ENCODE assay signal across 14 cellular contexts in the genomic region with DNA sequence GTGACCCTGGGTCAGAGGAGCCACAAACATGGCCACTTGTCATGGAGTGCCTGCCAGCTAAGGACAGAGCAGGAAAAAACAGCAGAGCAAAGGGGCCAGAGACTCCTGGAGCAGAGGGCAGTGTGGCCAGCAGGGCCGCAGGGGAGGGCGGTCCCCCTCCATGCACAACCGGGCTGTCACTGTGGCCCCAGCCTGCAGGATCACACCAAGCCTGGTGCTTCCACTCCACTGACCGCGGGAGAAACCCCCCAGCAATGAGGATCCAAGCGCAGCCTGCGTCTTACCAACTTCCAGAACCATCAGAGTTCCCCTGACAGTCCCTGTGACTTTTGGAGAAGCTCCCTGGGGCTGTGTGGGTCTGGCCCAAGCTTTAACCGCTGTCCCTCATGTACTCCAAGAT.
DNase-seq lines count a peak whose midpoint lies in the region; ATAC-seq, FAIRE-seq and TF ChIP-seq lines count a peak whose summit lies in the region.
"Had no signal": no experiment of that assay in that cellular context is flagged by ENCODE, and none has a peak within 500 bp of the region (broad histone marks: within the 10 kb centered on the region; RNA-seq: fewer than 3 reads in every experiment).

No MANE protein-coding gene starts in this region.

- no peak for ATAC-seq in activated naive CD8-positive, alpha-beta T cell treated with anti-CD3 and anti-CD28 coated beads, Interleukin-2, amount 10 ng/mL, durations not matched to agents 7 days and 5 days (ENCODE audit: low read depth)
- no peak for ATAC-seq in DND-41 (ENCODE audit: insufficient read depth, low read depth)
- no peak for ATAC-seq in lower lobe of right lung
- no peak for ATAC-seq in HG02759 (IDR thresholded peaks at IDR 0.05; ENCODE audit: unreplicated experiment)

- no peak for FAIRE-seq in D721Med (lab: Jason Lieb, UNC)

- H3K4me1 Mint-ChIP-seq in activated naive CD8-positive, alpha-beta T cell treated with anti-CD3 and anti-CD28 coated beads, Interleukin-2, amount 10 ng/mL, durations not matched to agents 7 days and 5 days, result peaks cover 30% of the 10 kb centered on the region
- H3K4me1 Mint-ChIP-seq in activated naive CD8-positive, alpha-beta T cell treated with anti-CD3 and anti-CD28 coated beads for 36 hours, result peaks cover 32% of the 10 kb centered on the region
- peaks cover 30% of the 10 kb centered on the region for H3K4me1 Mint-ChIP-seq in activated naive CD4-positive, alpha-beta T cell treated with anti-CD3 and anti-CD28 coated beads for 36 hours (ENCODE audit: low read depth)

- H3K4me3 ChIP-seq in DND-41 (ENCODE audit: low read depth in 1 of 2, low read length in 2 of 2) (no peak overlapping the region), lower lobe of right lung (no peak overlapping the region)

- no peak for TF ChIP-seq CTCF in DND-41 (IDR thresholded peaks at IDR 0.05; ENCODE audit: borderline replicate concordance, extremely low read depth, low read length, poor library complexity, severe bottlenecking)
- TF ChIP-seq CTCF in lower lobe of right lung (IDR thresholded peaks at IDR 0.05), result no peak
- no peak for TF ChIP-seq CTCF in D721Med (IDR thresholded peaks at IDR 0.05; ENCODE audit: insufficient read depth, missing control alignments)

- no peaks in the 10 kb centered on the region for H3K9me3 Mint-ChIP-seq in activated naive CD8-positive, alpha-beta T cell treated with anti-CD3 and anti-CD28 coated beads, Interleukin-2, amount 10 ng/mL, durations not matched to agents 7 days and 5 days
- H3K9me3 Mint-ChIP-seq in activated naive CD8-positive, alpha-beta T cell treated with anti-CD3 and anti-CD28 coated beads for 36 hours, result no peaks in the 10 kb centered on the region
- H3K9me3 Mint-ChIP-seq in activated naive CD4-positive, alpha-beta T cell treated with anti-CD3 and anti-CD28 coated beads for 36 hours, result no peaks in the 10 kb centered on the region
- H3K9me3 Mint-ChIP-seq: HFFc6 had no signal

- H3K9me3 ChIP-seq in DND-41 (ENCODE audit: insufficient read depth, low read length, severe bottlenecking) (no peaks in the 10 kb centered on the region), lower lobe of right lung (no peaks in the 10 kb centered on the region)

- H3K27ac Mint-ChIP-seq in activated naive CD8-positive, alpha-beta T cell treated with anti-CD3 and anti-CD28 coated beads, Interleukin-2, amount 10 ng/mL, durations not matched to agents 7 days and 5 days, result no peak overlapping the region
- H3K27ac Mint-ChIP-seq in activated naive CD8-positive, alpha-beta T cell treated with anti-CD3 and anti-CD28 coated beads for 36 hours, result no peak overlapping the region
- no peak overlapping the region for H3K27ac Mint-ChIP-seq in activated naive CD4-positive, alpha-beta T cell treated with anti-CD3 and anti-CD28 coated beads for 36 hours
- H3K27ac Mint-ChIP-seq: HFFc6 had no signal

- H3K36me3 ChIP-seq in DND-41 (ENCODE audit: insufficient read depth, low read length) (peaks cover 29% of the 10 kb centered on the region), lower lobe of right lung (no peaks in the 10 kb centered on the region)

- peaks cover 84% of the 10 kb centered on the region for H3K4me1 ChIP-seq in DND-41 (ENCODE audit: insufficient read depth, low read length)
- no peaks in the 10 kb centered on the region for H3K4me1 ChIP-seq in lower lobe of right lung

- POLR2A ChIA-PET in activated naive CD8-positive, alpha-beta T cell treated with anti-CD3 and anti-CD28 coated beads, Interleukin-2, amount 10 ng/mL, durations not matched to agents 7 days and 5 days (lab: Charles Lee), result no interaction called here

- no peak overlapping the region for H2AFZ ChIP-seq in DND-41 (ENCODE audit: low read depth, low read length)

- peak overlapping the region; percentile 98 for H3K27ac ChIP-seq in DND-41 (ENCODE audit: low read length)
- no peak overlapping the region for H3K27ac ChIP-seq in lower lobe of right lung

- CTCF ChIA-PET in activated naive CD4-positive, alpha-beta T cell treated with anti-CD3 and anti-CD28 coated beads for 36 hours (lab: Charles Lee), result interaction anchor here (0.5 to 1.4 kb wide), 3 partner anchors 9 to 38 kb away, joined by 3 read pairs; no protein-coding TSS in a partner anchor

- H4K20me1 ChIP-seq in DND-41 (ENCODE audit: insufficient read depth, low read length), result peaks cover 19% of the 10 kb centered on the region

- peaks cover 81% of the 10 kb centered on the region for H3K79me2 ChIP-seq in DND-41 (ENCODE audit: insufficient read depth, low read length)

- peak overlapping the region; percentile 88 for H3K9ac ChIP-seq in DND-41 (ENCODE audit: low read depth, low read length)

- intact Hi-C loops in lower lobe of right lung (cut with DNase I), result no loop called here
- intact Hi-C loops in activated naive CD4-positive, alpha-beta T cell treated with anti-CD3 and anti-CD28 coated beads for 36 hours (cut with micrococcal nuclease), result no loop called here

- no peak overlapping the region for H3K4me3 Mint-ChIP-seq in activated naive CD8-positive, alpha-beta T cell treated with anti-CD3 and anti-CD28 coated beads, Interleukin-2, amount 10 ng/mL, durations not matched to agents 7 days and 5 days
- H3K4me3 Mint-ChIP-seq in activated naive CD8-positive, alpha-beta T cell treated with anti-CD3 and anti-CD28 coated beads for 36 hours, result no peak overlapping the region
- no peak overlapping the region for H3K4me3 Mint-ChIP-seq in activated naive CD4-positive, alpha-beta T cell treated with anti-CD3 and anti-CD28 coated beads for 36 hours
- H3K4me3 Mint-ChIP-seq: HFFc6 had no signal

- DNase-seq in activated naive CD8-positive, alpha-beta T cell treated with anti-CD3 and anti-CD28 coated beads, Interleukin-2, amount 10 ng/mL, durations not matched to agents 7 days and 5 days, result peak; percentile 27
- no peak for DNase-seq in activated naive CD8-positive, alpha-beta T cell treated with anti-CD3 and anti-CD28 coated beads for 36 hours
- DNase-seq in DND-41 (no peak), lower lobe of right lung (peak; percentile 12), D721Med (ENCODE audit: insufficient read length, low spot score) (no peak)
- no peak for DNase-seq in activated naive CD4-positive, alpha-beta T cell treated with anti-CD3 and anti-CD28 coated beads for 36 hours
- DNase-seq: ACHN, Calu3, GF-D8, HCEC 1CT, HFFc6, IMR-90, KBM-7 had no signal

- H3K36me3 Mint-ChIP-seq in activated naive CD8-positive, alpha-beta T cell treated with anti-CD3 and anti-CD28 coated beads, Interleukin-2, amount 10 ng/mL, durations not matched to agents 7 days and 5 days, result peaks cover 3% of the 10 kb centered on the region
- H3K36me3 Mint-ChIP-seq in activated naive CD8-positive, alpha-beta T cell treated with anti-CD3 and anti-CD28 coated beads for 36 hours, result no peaks in the 10 kb centered on the region
- no peaks in the 10 kb centered on the region for H3K36me3 Mint-ChIP-seq in activated naive CD4-positive, alpha-beta T cell treated with anti-CD3 and anti-CD28 coated beads for 36 hours (ENCODE audit: low read depth)

- peak overlapping the region; percentile 98; the same call in 1 of the 2 replicates for H3K4me2 ChIP-seq in DND-41 (ENCODE audit: insufficient read depth, low read length)

- H3K27me3 Mint-ChIP-seq in activated naive CD8-positive, alpha-beta T cell treated with anti-CD3 and anti-CD28 coated beads, Interleukin-2, amount 10 ng/mL, durations not matched to agents 7 days and 5 days, result peaks cover 30% of the 10 kb centered on the region
- peaks cover 23% of the 10 kb centered on the region for H3K27me3 Mint-ChIP-seq in activated naive CD8-positive, alpha-beta T cell treated with anti-CD3 and anti-CD28 coated beads for 36 hours
- H3K27me3 Mint-ChIP-seq in activated naive CD4-positive, alpha-beta T cell treated with anti-CD3 and anti-CD28 coated beads for 36 hours (ENCODE audit: low read depth), result no peaks in the 10 kb centered on the region

- no peaks in the 10 kb centered on the region for H3K27me3 ChIP-seq in DND-41 (ENCODE audit: insufficient read depth, low read length, poor library complexity)
- no peaks in the 10 kb centered on the region for H3K27me3 ChIP-seq in lower lobe of right lung (ENCODE audit: low read depth)

Comparison
In these comparisons a context has a peak if more than half of its experiments do, and no peak if none do; other contexts are left out.
1. DNase-seq: peak in activated naive CD8-positive, alpha-beta T cell treated with anti-CD3 and anti-CD28 coated beads, Interleukin-2, amount 10 ng/mL, durations not matched to agents 7 days and 5 days (single experiment) and lower lobe of right lung (single experiment); none in activated naive CD8-positive, alpha-beta T cell treated with anti-CD3 and anti-CD28 coated beads for 36 hours (single experiment), DND-41 (single experiment), D721Med (single experiment) and activated naive CD4-positive, alpha-beta T cell treated with anti-CD3 and anti-CD28 coated beads for 36 hours (single experiment).